Comparison of ENCODE assay signal across 11 cellular contexts in genomic region chr16:85602831-85603755, GRCh38. TPM values are rescaled to one million over a fixed set of nuclear protein-coding genes. Genes with fewer than 3 reads are reported as not detected.
DNase-seq lines count a peak whose midpoint lies in the region; ATAC-seq lines count a peak whose summit lies in the region.
"Had no signal": no experiment of that assay in that cellular context is flagged by ENCODE, and none has a peak within 500 bp of the region (broad histone marks: within the 10 kb centered on the region; RNA-seq: fewer than 3 reads in every experiment).

No MANE protein-coding gene starts in this region.

- H3K36me3 ChIP-seq in neuronal stem cell (replicated peaks in 1 of 2; ENCODE audit: control insufficient read depth in 2 of 2, insufficient read depth in 2 of 2, low read length in 2 of 2) (no peaks in the 10 kb centered on the region), HAP-1 (replicated peaks) (no peaks in the 10 kb centered on the region)
- H3K36me3 ChIP-seq: adrenal gland had no signal

- H3K4me3 Mint-ChIP-seq in activated CD8-positive, alpha-beta memory T cell treated with anti-CD3 and anti-CD28 coated beads, Interleukin-2, amount 10 ng/mL, durations not matched to agents 7 days and 5 days, result no peak overlapping the region

- peak overlapping the region; percentile 94 for H2BK15ac ChIP-seq in neuronal stem cell (ENCODE audit: low read length)

- H3K27ac Mint-ChIP-seq in activated CD8-positive, alpha-beta memory T cell treated with anti-CD3 and anti-CD28 coated beads, Interleukin-2, amount 10 ng/mL, durations not matched to agents 7 days and 5 days, result no peak overlapping the region

- H3K18ac ChIP-seq in neuronal stem cell (ENCODE audit: low read length), result peak overlapping the region; percentile 44

- H3K4me1 ChIP-seq in neuronal stem cell (ENCODE audit: control insufficient read depth in 2 of 2, insufficient read depth in 1 of 2, low read depth in 1 of 2, low read length in 2 of 2), result peaks cover 32 to 67% of the 10 kb centered on the region in 2 donors
- peaks cover 19% of the 10 kb centered on the region for H3K4me1 ChIP-seq in HAP-1

- no peak overlapping the region for H3K9ac ChIP-seq in neuronal stem cell (ENCODE audit: low read depth, low read length, poor library complexity)

- H3K27me3 ChIP-seq in neuronal stem cell (ENCODE audit: control insufficient read depth in 3 of 3, insufficient read depth in 3 of 3, low read depth in 1 of 3, low read length in 3 of 3) (peaks cover 0 to 12% (median 0%) of the 10 kb centered on the region in 3 experiments), HAP-1 (ENCODE audit: low read depth) (no peaks in the 10 kb centered on the region)
- H3K27me3 ChIP-seq: adrenal gland had no signal

- no peak overlapping the region for H3K4me3 ChIP-seq in neuronal stem cell (ENCODE audit: low read length in 2 of 2)
- no peak overlapping the region for H3K4me3 ChIP-seq in HAP-1
- H3K4me3 ChIP-seq: adrenal gland, SK-N-MC had no signal

- no peaks in the 10 kb centered on the region for H3K27me3 Mint-ChIP-seq in activated CD8-positive, alpha-beta memory T cell treated with anti-CD3 and anti-CD28 coated beads, Interleukin-2, amount 10 ng/mL, durations not matched to agents 7 days and 5 days

- peak overlapping the region; percentile 4 for H2BK5ac ChIP-seq in neuronal stem cell (ENCODE audit: low read length)

- no peak overlapping the region for H3K27ac ChIP-seq in neuronal stem cell (replicated peaks; ENCODE audit: low read length)
- H3K27ac ChIP-seq: SK-N-MC had no signal

- H3K23ac ChIP-seq in neuronal stem cell (ENCODE audit: low read depth, low read length, poor library complexity), result peak overlapping the region; percentile 23

- H3K4ac ChIP-seq in neuronal stem cell (ENCODE audit: low read length), result no peak overlapping the region

- no peak overlapping the region for H3K14ac ChIP-seq in neuronal stem cell (ENCODE audit: low read length)

- peak; percentile 44 for ATAC-seq in GM21360 (IDR thresholded peaks at IDR 0.05; ENCODE audit: unreplicated experiment)
- ATAC-seq in activated CD8-positive, alpha-beta memory T cell treated with anti-CD3 and anti-CD28 coated beads, Interleukin-2, amount 10 ng/mL, durations not matched to agents 7 days and 5 days, result no peak

- H2BK120ac ChIP-seq in neuronal stem cell (ENCODE audit: low read depth, low read length), result no peak overlapping the region

- H3K79me1 ChIP-seq in neuronal stem cell (ENCODE audit: low read depth, low read length), result no peaks in the 10 kb centered on the region

- H2BK12ac ChIP-seq in neuronal stem cell (ENCODE audit: low read length), result peak overlapping the region; percentile 63

- in situ Hi-C loops in HAP-1 (cut with MboI; ENCODE audit: low sequenced_read_pairs), result loop anchor here (10.0 kb wide), 1 partner anchor 188 kb away; no protein-coding TSS in a partner anchor

- H2AK5ac ChIP-seq in neuronal stem cell (ENCODE audit: low read depth, low read length), result peak overlapping the region; percentile 88

- no peak overlapping the region for H4K8ac ChIP-seq in neuronal stem cell (ENCODE audit: low read depth, low read length)

- H3K9me3 ChIP-seq in neuronal stem cell (replicated peaks in 1 of 2; ENCODE audit: control insufficient read depth in 2 of 2, insufficient read depth in 1 of 2, low read depth in 1 of 2, low read length in 2 of 2), result no peaks in the 10 kb centered on the region
- no peaks in the 10 kb centered on the region for H3K9me3 ChIP-seq in HAP-1
- H3K9me3 ChIP-seq: adrenal gland had no signal

- H3K4me2 ChIP-seq in neuronal stem cell (ENCODE audit: insufficient read depth, low read length, poor library complexity, severe bottlenecking), result no peak overlapping the region

- H3K9me3 Mint-ChIP-seq in activated CD8-positive, alpha-beta memory T cell treated with anti-CD3 and anti-CD28 coated beads, Interleukin-2, amount 10 ng/mL, durations not matched to agents 7 days and 5 days (ENCODE audit: low read depth), result no peaks in the 10 kb centered on the region

- no peaks in the 10 kb centered on the region for H3K36me3 Mint-ChIP-seq in activated CD8-positive, alpha-beta memory T cell treated with anti-CD3 and anti-CD28 coated beads, Interleukin-2, amount 10 ng/mL, durations not matched to agents 7 days and 5 days

- no CpG with 5 or more reads among the region's 23 CpGs for WGBS in neuronal stem cell (ENCODE audit: extremely low coverage in 2 of 2, insufficient read length in 2 of 2, insufficient replicate concordance in 1 of 2), 2 donors

- no peak overlapping the region for H4K91ac ChIP-seq in neuronal stem cell (ENCODE audit: low read depth, low read length, poor library complexity)

- no peak overlapping the region for H2AFZ ChIP-seq in neuronal stem cell (ENCODE audit: low read length)

- H3K4me1 Mint-ChIP-seq in activated CD8-positive, alpha-beta memory T cell treated with anti-CD3 and anti-CD28 coated beads, Interleukin-2, amount 10 ng/mL, durations not matched to agents 7 days and 5 days, result peaks cover 2% of the 10 kb centered on the region

- DNase-seq in COLO668 (lab: John Stamatoyannopoulos, UW; ENCODE audit: unreplicated experiment) (peak; percentile 90), SHP77 (lab: John Stamatoyannopoulos, UW) (peak; percentile 87 to 93), neuronal stem cell (ENCODE audit: low spot score) (no peak), HAP-1 (ENCODE audit: low spot score in 2 of 2) (no peak), NOMO-1 treated with dmso at 0.1 percent for 144 hours (lab: John Stamatoyannopoulos, UW; ENCODE audit: unreplicated experiment) (no peak), Ammon's horn (ENCODE audit: low spot score) (no peak)
- DNase-seq in activated CD8-positive, alpha-beta memory T cell treated with anti-CD3 and anti-CD28 coated beads, Interleukin-2, amount 10 ng/mL, durations not matched to agents 7 days and 5 days, result no peak
- DNase-seq: activated CD4-positive, alpha-beta T cell treated with anti-CD3 and anti-CD28 coated beads, Interleukin-2, amount 50 U/mL, for 48 hours had no signal

- CTCF ChIA-PET in activated CD8-positive, alpha-beta memory T cell treated with anti-CD3 and anti-CD28 coated beads, Interleukin-2, amount 10 ng/mL, durations not matched to agents 7 days and 5 days (lab: Charles Lee), result no interaction called here

RNA-seq across cellular contexts. Expression of gene GSE1, which starts 10.0 kb away (rescaled TPM):
- polyA plus RNA-seq in neuronal stem cell (2013, experiment 1 of 2), result 5.7 TPM
- 6.2 TPM for polyA plus RNA-seq in neuronal stem cell (2013, experiment 2 of 2)
- total RNA-seq in activated CD8-positive, alpha-beta memory T cell treated with anti-CD3 and anti-CD28 coated beads, Interleukin-2, amount 10 ng/mL, durations not matched to agents 7 days and 5 days, result 10 to 100 TPM; 43.1 to 55.1 TPM

Comparison
In these comparisons a context has a peak if more than half of its experiments do, and no peak if none do; other contexts are left out.
1. DNase-seq: peak in COLO668 (single experiment) and SHP77 (2 of 2); none in neuronal stem cell (single experiment), activated CD8-positive, alpha-beta memory T cell treated with anti-CD3 and anti-CD28 coated beads, Interleukin-2, amount 10 ng/mL, durations not matched to agents 7 days and 5 days (single experiment), HAP-1 (0 of 2), NOMO-1 treated with dmso at 0.1 percent for 144 hours (single experiment) and Ammon's horn (single experiment).